In the genomic region with DNA sequence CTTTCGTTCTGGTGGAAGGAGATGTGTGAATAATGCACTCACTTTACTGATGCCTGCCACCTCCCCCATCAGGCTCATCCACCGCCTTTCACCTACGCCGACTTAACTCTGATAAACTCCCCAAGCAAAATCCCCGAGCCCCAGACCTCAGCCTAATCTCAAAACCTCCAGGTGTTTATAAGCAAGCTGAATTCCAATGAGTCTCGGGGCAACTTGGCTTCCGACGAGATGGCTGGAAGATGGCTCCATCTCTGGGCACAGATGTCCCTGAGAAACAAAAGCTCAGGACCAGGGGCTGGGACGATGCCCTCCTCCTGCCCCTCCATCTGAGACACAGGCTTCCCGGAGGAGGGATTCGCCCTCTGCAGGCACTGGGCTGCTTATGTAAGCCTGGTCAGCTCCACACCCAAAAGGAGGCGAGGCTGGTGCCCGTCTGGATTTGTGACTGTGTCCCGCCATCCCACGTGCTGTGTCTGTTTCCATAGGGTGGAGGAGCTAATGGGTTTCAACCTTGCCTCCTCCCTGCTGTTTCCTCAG, we compare ENCODE assay signal across 10 cellular contexts.
DNase-seq lines count a peak whose midpoint lies in the region; ATAC-seq, FAIRE-seq and TF ChIP-seq lines count a peak whose summit lies in the region.
"Had no signal": no experiment of that assay in that cellular context is flagged by ENCODE, and none has a peak within 500 bp of the region (broad histone marks: within the 10 kb centered on the region; RNA-seq: fewer than 3 reads in every experiment).

No MANE protein-coding gene starts in this region.

- H3K36me3 Mint-ChIP-seq in naive thymus-derived CD8-positive, alpha-beta T cell: no peaks in the 10 kb centered on the region

- TF ChIP-seq CTCF in endothelial cell of umbilical vein (IDR thresholded peaks at IDR 0.05; ENCODE audit: extremely low read depth in 1 of 2, insufficient read depth in 1 of 2, low read depth in 1 of 2, low read length in 2 of 2) (no peak), OCI-LY7 (conservative IDR thresholded peaks at IDR 0.05; ENCODE audit: low read length) (no peak)

- H3K36me3 ChIP-seq in BLaER1 treated with 17β-estradiol and CSF1 and Interleukin-3, amounts not matched to agents 10 nM and 100 nM: no peaks in the 10 kb centered on the region
- H3K36me3 ChIP-seq in endothelial cell of umbilical vein (ENCODE audit: control insufficient read depth in 2 of 2, extremely low read depth in 1 of 2, insufficient read depth in 2 of 2, low read length in 2 of 2) (no peaks in the 10 kb centered on the region), OCI-LY7 (ENCODE audit: insufficient read depth, low read length) (no peaks in the 10 kb centered on the region)

- H3K27ac ChIP-seq in BLaER1 treated with 17β-estradiol and CSF1 and Interleukin-3, amounts not matched to agents 10 nM and 100 nM: peak overlapping the region; percentile 12 to 97 (median 91); a peak in 20 of 22 replicates
- H3K27ac ChIP-seq in endothelial cell of umbilical vein (ENCODE audit: insufficient read depth, low read depth, low read length) (no peak overlapping the region), OCI-LY7 (ENCODE audit: low read depth, low read length, poor library complexity, severe bottlenecking) (no peak overlapping the region)

- peak overlapping the region in 5 of 10 donors; percentile 3 to 90 (median 46) for H3K27ac Mint-ChIP-seq in naive thymus-derived CD8-positive, alpha-beta T cell

- H3K9ac ChIP-seq in BLaER1 treated with 17β-estradiol and CSF1 and Interleukin-3, amounts not matched to agents 10 nM and 100 nM: peak overlapping the region; percentile 19 to 84 (median 80); a peak in 20 of 22 replicates
- no peak overlapping the region for H3K9ac ChIP-seq in endothelial cell of umbilical vein (replicated peaks; ENCODE audit: extremely low read depth, insufficient read depth, low read length)

- peaks cover 0 to 16% (median 0%) of the 10 kb centered on the region in 11 experiments; a peak in 3 of 22 replicates for H3K27me3 ChIP-seq in BLaER1 treated with 17β-estradiol and CSF1 and Interleukin-3, amounts not matched to agents 10 nM and 100 nM
- peaks cover 36% of the 10 kb centered on the region in 2 experiments for H3K27me3 ChIP-seq in endothelial cell of umbilical vein (ENCODE audit: control insufficient read depth in 2 of 2, insufficient read depth in 2 of 2, low read length in 2 of 2)

- H4K20me1 ChIP-seq in BLaER1 treated with 17β-estradiol and CSF1 and Interleukin-3, amounts not matched to agents 10 nM and 100 nM: no peaks in the 10 kb centered on the region
- no peaks in the 10 kb centered on the region for H4K20me1 ChIP-seq in endothelial cell of umbilical vein (replicated peaks; ENCODE audit: control insufficient read depth, extremely low read depth, insufficient read depth, low read length)
- no peaks in the 10 kb centered on the region for H4K20me1 ChIP-seq in OCI-LY7 (ENCODE audit: insufficient read depth, low read length)

- dilution Hi-C loops in endothelial cell of umbilical vein (cut with MboI; ENCODE audit: extremely low pct_ligation_motif_present, low sequenced_read_pairs): no loop called here

- TF ChIP-seq POLR2A in endothelial cell of umbilical vein (IDR thresholded peaks at IDR 0.05; ENCODE audit: low read depth, low read length): no peak

- H3K9me2 ChIP-seq in OCI-LY7 (ENCODE audit: insufficient read depth, low read length): no peaks in the 10 kb centered on the region

- no peak for FAIRE-seq in endothelial cell of umbilical vein (lab: Jason Lieb, UNC)

- H3K27me3 Mint-ChIP-seq in naive thymus-derived CD8-positive, alpha-beta T cell: peaks cover 0 to 10% (median 2%) of the 10 kb centered on the region in 5 donors

- H3K79me2 ChIP-seq in endothelial cell of umbilical vein (ENCODE audit: control insufficient read depth, insufficient read depth, low read length) (no peaks in the 10 kb centered on the region), OCI-LY7 (ENCODE audit: insufficient read depth, low read depth, low read length) (no peaks in the 10 kb centered on the region)

- H2AFZ ChIP-seq in endothelial cell of umbilical vein (ENCODE audit: low read depth, low read length) (no peak overlapping the region), OCI-LY7 (ENCODE audit: low read length) (no peak overlapping the region)

- H3K4me3 Mint-ChIP-seq in naive thymus-derived CD8-positive, alpha-beta T cell: peak overlapping the region; percentile 67 to 81 (median 71)

- CTCF ChIA-PET in endothelial cell of umbilical vein (lab: Charles Lee) (no interaction called here), OCI-LY7 (lab: Charles Lee; ENCODE audit: unreplicated experiment) (no interaction called here)

- H3K4me1 ChIP-seq in BLaER1 treated with 17β-estradiol and CSF1 and Interleukin-3, amounts not matched to agents 10 nM and 100 nM: peaks cover 58 to 79% (median 70%) of the 10 kb centered on the region in 10 experiments
- H3K4me1 ChIP-seq in endothelial cell of umbilical vein (ENCODE audit: control insufficient read depth, extremely low read depth, insufficient read depth, low read length): no peaks in the 10 kb centered on the region
- no peaks in the 10 kb centered on the region for H3K4me1 ChIP-seq in OCI-LY7 (ENCODE audit: insufficient read depth, low read length, poor library complexity, severe bottlenecking)

- no TSS peak for BruUV-seq in endothelial cell of umbilical vein (replicated peaks; lab: Mats Ljungman, UMichigan)
- no TSS peak for BruUV-seq in OCI-LY7 (replicated peaks; lab: Mats Ljungman, UMichigan)

- DNase-seq in NCI-H2227 (lab: John Stamatoyannopoulos, UW; ENCODE audit: unreplicated experiment): peak; percentile 35
- DNase-seq in endothelial cell of umbilical vein (ENCODE audit: low read depth, low spot score): no peak
- peak in 1 of 10 donors; percentile 22 for DNase-seq in naive thymus-derived CD8-positive, alpha-beta T cell
- no peak for DNase-seq in OCI-LY7 (ENCODE audit: low spot score)
- no peak for DNase-seq in germinal center (ENCODE audit: low spot score)
- no peak for DNase-seq in NCI-H1694 (lab: John Stamatoyannopoulos, UW)
- DNase-seq in SIG-M5 (lab: John Stamatoyannopoulos, UW): no peak
- DNase-seq: DMS53, NCI-H1930 had no signal

- POLR2A ChIA-PET in endothelial cell of umbilical vein (lab: Charles Lee) (no interaction called here), OCI-LY7 (lab: Charles Lee) (no interaction called here)
- POLR2A ChIA-PET in naive thymus-derived CD8-positive, alpha-beta T cell (lab: Charles Lee): interaction anchor here (0.6 to 0.7 kb wide), 2 partner anchors 272 to 386 kb away, joined by 4 to 5 read pairs; a partner anchor contains a TSS

- peak overlapping the region; percentile 68 to 97 (median 91) for H3K4me2 ChIP-seq in BLaER1 treated with 17β-estradiol and CSF1 and Interleukin-3, amounts not matched to agents 10 nM and 100 nM
- H3K4me2 ChIP-seq in endothelial cell of umbilical vein (ENCODE audit: insufficient read depth, low read length) (no peak overlapping the region), OCI-LY7 (ENCODE audit: low read length) (no peak overlapping the region)

- no peaks in the 10 kb centered on the region for H3K9me3 ChIP-seq in BLaER1 treated with 17β-estradiol and CSF1 and Interleukin-3, amounts not matched to agents 10 nM and 100 nM (replicated peaks in 1 of 11)
- no peaks in the 10 kb centered on the region for H3K9me3 ChIP-seq in endothelial cell of umbilical vein (replicated peaks; ENCODE audit: control insufficient read depth, insufficient read depth, low read length)
- no peaks in the 10 kb centered on the region for H3K9me3 ChIP-seq in OCI-LY7 (ENCODE audit: low read length)

- peaks cover 8 to 18% (median 13%) of the 10 kb centered on the region in 4 donors for H3K4me1 Mint-ChIP-seq in naive thymus-derived CD8-positive, alpha-beta T cell

- no peaks in the 10 kb centered on the region for H3K9me3 Mint-ChIP-seq in naive thymus-derived CD8-positive, alpha-beta T cell

- ATAC-seq in naive thymus-derived CD8-positive, alpha-beta T cell: peak; percentile 42 to 62

- intact Hi-C loops in endothelial cell of umbilical vein (cut with micrococcal nuclease): no loop called here
- intact Hi-C loops in OCI-LY7 (cut with micrococcal nuclease; ENCODE audit: unreplicated experiment): no loop called here

- H3K4me3 ChIP-seq in BLaER1 treated with 17β-estradiol and CSF1 and Interleukin-3, amounts not matched to agents 10 nM and 100 nM: peak overlapping the region; percentile 28 to 62 (median 45); a peak in 18 of 20 replicates
- H3K4me3 ChIP-seq in endothelial cell of umbilical vein (replicated peaks in 1 of 3; ENCODE audit: insufficient read depth in 1 of 3, low read depth in 1 of 3, low read length in 3 of 3): no peak overlapping the region
- H3K4me3 ChIP-seq in OCI-LY7 (ENCODE audit: low read depth, low read length, poor library complexity, severe bottlenecking): no peak overlapping the region

- no peaks in the 10 kb centered on the region for H3K9me1 ChIP-seq in endothelial cell of umbilical vein (replicated peaks; ENCODE audit: control insufficient read depth, extremely low read depth, insufficient read depth, low read length)

TF ChIP-seq in endothelial cell of umbilical vein, 7 proteins besides CTCF, POLR2A, EP300 and RAD21:
- no peak for TF ChIP-seq FOS (IDR thresholded peaks at IDR 0.05; ENCODE audit: borderline replicate concordance, insufficient read depth, low read length)
- TF ChIP-seq MYC (IDR thresholded peaks at IDR 0.05; ENCODE audit: low read depth, low read length): no peak
- peak; percentile 8 for TF ChIP-seq EZH2 (IDR thresholded peaks at IDR 0.05; ENCODE audit: borderline replicate concordance, low read depth, low read length, severe bottlenecking)
- TF ChIP-seq GATA2 (IDR thresholded peaks at IDR 0.05; ENCODE audit: insufficient read depth, insufficient read length, low read depth, low read length): no peak
- TF ChIP-seq, protein P1, sequence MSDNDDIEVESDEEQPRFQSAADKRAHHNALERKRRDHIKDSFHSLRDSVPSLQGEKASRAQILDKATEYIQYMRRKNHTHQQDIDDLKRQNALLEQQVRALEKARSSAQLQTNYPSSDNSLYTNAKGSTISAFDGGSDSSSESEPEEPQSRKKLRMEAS (IDR thresholded peaks at IDR 0.05; ENCODE audit: insufficient read depth, insufficient read length): no peak

Comparison
In these comparisons a context has a peak if more than half of its experiments do, and no peak if none do; other contexts are left out.
1. H3K27ac ChIP-seq: peak in BLaER1 treated with 17β-estradiol and CSF1 and Interleukin-3, amounts not matched to agents 10 nM and 100 nM (11 of 11); none in endothelial cell of umbilical vein (single experiment) and OCI-LY7 (single experiment).
2. H3K4me2 ChIP-seq: peak in BLaER1 treated with 17β-estradiol and CSF1 and Interleukin-3, amounts not matched to agents 10 nM and 100 nM (11 of 11); none in endothelial cell of umbilical vein (single experiment) and OCI-LY7 (single experiment).
3. H3K4me3 ChIP-seq: peak in BLaER1 treated with 17β-estradiol and CSF1 and Interleukin-3, amounts not matched to agents 10 nM and 100 nM (10 of 10); none in endothelial cell of umbilical vein (0 of 3) and OCI-LY7 (single experiment).